Comparison of ENCODE assay signal across 1 cellular context in genomic region chr14:64953310-64953654, GRCh38.
TF ChIP-seq lines count a peak whose summit lies in the region.

No MANE protein-coding gene starts in this region.

TF ChIP-seq in GM12878, 131 proteins besides CTCF, POLR2A, EP300 and RAD21:
- no peak for TF ChIP-seq TAF1 (IDR thresholded peaks at IDR 0.05; ENCODE audit: borderline replicate concordance, low read depth, low read length)
- TF ChIP-seq CHD1 (IDR thresholded peaks at IDR 0.05; ENCODE audit: low read depth, low read length), result no peak
- TF ChIP-seq RB1 (IDR thresholded peaks at IDR 0.05; ENCODE audit: borderline replicate concordance), result no peak
- no peak for TF ChIP-seq ZNF622 (IDR thresholded peaks at IDR 0.05)
- TF ChIP-seq RELB (IDR thresholded peaks at IDR 0.05; ENCODE audit: low read depth), result no peak
- no peak for TF ChIP-seq MYC (IDR thresholded peaks at IDR 0.05; ENCODE audit: insufficient read depth, insufficient read length, insufficient replicate concordance, low read length, severe bottlenecking)
- no peak for TF ChIP-seq E4F1 (IDR thresholded peaks at IDR 0.05; ENCODE audit: borderline replicate concordance, partially characterized antibody)
- no peak for TF ChIP-seq NKRF (conservative IDR thresholded peaks at IDR 0.05)
- no peak for TF ChIP-seq HDAC6 (IDR thresholded peaks at IDR 0.05; ENCODE audit: unreplicated experiment)
- no peak for TF ChIP-seq BHLHE40 (IDR thresholded peaks at IDR 0.05; ENCODE audit: borderline replicate concordance in 1 of 2, low read depth in 2 of 2, low read length in 1 of 2)
- no peak for TF ChIP-seq YY1 (IDR thresholded peaks at IDR 0.05; ENCODE audit: low read depth, low read length)
- no peak for TF ChIP-seq NFYA (IDR thresholded peaks at IDR 0.05; ENCODE audit: borderline replicate concordance, low read depth, low read length)
- no peak for TF ChIP-seq NR2C2 (IDR thresholded peaks at IDR 0.05; ENCODE audit: borderline replicate concordance, control insufficient read depth, insufficient read length, low read depth)
- no peak for TF ChIP-seq EGR1 (IDR thresholded peaks at IDR 0.05; ENCODE audit: borderline replicate concordance in 1 of 2, low read depth in 2 of 2, low read length in 2 of 2)
- no peak for TF ChIP-seq CHD2 (IDR thresholded peaks at IDR 0.05; ENCODE audit: borderline replicate concordance, low read depth, low read length)
- no peak for TF ChIP-seq BCL3 (IDR thresholded peaks at IDR 0.05; ENCODE audit: borderline replicate concordance, insufficient read depth, low read depth, low read length, poor library complexity, severe bottlenecking)
- no peak for TF ChIP-seq ATF7 (IDR thresholded peaks at IDR 0.05; ENCODE audit: low read depth)
